Comparison of ENCODE assay signal across 8 cellular contexts in genomic region chr11:12331239-12331874, GRCh38. TPM values are rescaled to one million over a fixed set of nuclear protein-coding genes. Genes with fewer than 3 reads are reported as not detected.
DNase-seq lines count a peak whose midpoint lies in the region; ATAC-seq and TF ChIP-seq lines count a peak whose summit lies in the region.

No MANE protein-coding gene starts in this region.

- no peak overlapping the region for H3K27ac ChIP-seq in SU-DHL-6 (ENCODE audit: low read depth, low read length)

- no peak overlapping the region for H3K4me2 ChIP-seq in SU-DHL-6 (ENCODE audit: low read depth, low read length, poor library complexity, severe bottlenecking)

- intact Hi-C loops in left ventricle myocardium superior (cut with micrococcal nuclease): loop anchor here (5.0 kb wide), 1 partner anchor 561 kb away; no protein-coding TSS in a partner anchor

- H3K9ac ChIP-seq in SU-DHL-6 (ENCODE audit: low read length): no peak overlapping the region

- TF ChIP-seq CTCF in GM12872 (IDR thresholded peaks at IDR 0.05; ENCODE audit: insufficient read depth, low read depth, low read length) (peak; percentile 72), SU-DHL-6 (IDR thresholded peaks at IDR 0.05; ENCODE audit: insufficient read depth, low read length, poor library complexity, severe bottlenecking) (peak; percentile 83)

- no peaks in the 10 kb centered on the region for H3K9me2 ChIP-seq in SU-DHL-6 (replicated peaks; ENCODE audit: insufficient read depth, low read length)

- no peaks in the 10 kb centered on the region for H3F3A ChIP-seq in SU-DHL-6 (ENCODE audit: insufficient read depth)

- no peaks in the 10 kb centered on the region for H3K27me3 ChIP-seq in SU-DHL-6 (ENCODE audit: low read length)

- no peak overlapping the region for H2AFZ ChIP-seq in SU-DHL-6 (ENCODE audit: low read depth, low read length, severe bottlenecking)

- DNase-seq in NCI-H1417 treated with DMSO at 0.1 percent for 48 hours (lab: John Stamatoyannopoulos, UW): peak; percentile 73
- DNase-seq in amniotic epithelial cell (ENCODE audit: low read depth): peak; percentile 76
- DNase-seq in left ventricle myocardium superior: peak; percentile 86
- peak; percentile 77 for DNase-seq in renal cortical epithelial cell (ENCODE audit: low read depth)

- no peaks in the 10 kb centered on the region for H3K79me2 ChIP-seq in SU-DHL-6 (ENCODE audit: insufficient read depth, low read length)

- ATAC-seq in left ventricle myocardium superior: peak; percentile 84
- ATAC-seq in GM18520 (IDR thresholded peaks at IDR 0.05; ENCODE audit: unreplicated experiment): no peak
- ATAC-seq in GM21423 (IDR thresholded peaks at IDR 0.05; ENCODE audit: unreplicated experiment): no peak

- no peaks in the 10 kb centered on the region for H4K20me1 ChIP-seq in SU-DHL-6 (ENCODE audit: low read depth, low read length)

- H3K4me3 ChIP-seq in SU-DHL-6 (ENCODE audit: insufficient read depth, low read length, poor library complexity, severe bottlenecking): no peak overlapping the region

- no peaks in the 10 kb centered on the region for H3K9me3 ChIP-seq in SU-DHL-6 (ENCODE audit: insufficient read depth, low read length)

- no peaks in the 10 kb centered on the region for H3K36me3 ChIP-seq in SU-DHL-6 (ENCODE audit: low read length)

RNA-seq across cellular contexts. Expression of gene PARVA, which starts 46.0 kb away (rescaled TPM):
- total RNA-seq in left ventricle myocardium superior (56.4 TPM), renal cortical epithelial cell (18.4 and 54.5 TPM in 2 replicates)
